In genomic region chr5:132483661-132484385, GRCh38 we compare ENCODE assay signal across 11 cellular contexts. TPM values are rescaled to one million over a fixed set of nuclear protein-coding genes. Genes with fewer than 3 reads are reported as not detected.
DNase-seq lines count a peak whose midpoint lies in the region; ATAC-seq and TF ChIP-seq lines count a peak whose summit lies in the region.
"Had no signal": no experiment of that assay in that cellular context is flagged by ENCODE, and none has a peak within 500 bp of the region (broad histone marks: within the 10 kb centered on the region; RNA-seq: fewer than 3 reads in every experiment).

No MANE protein-coding gene starts in this region.

- peaks cover 18% of the 10 kb centered on the region for H3K36me3 Mint-ChIP-seq in natural killer cell

- POLR2A ChIA-PET in SK-N-SH (lab: Yijun Ruan, JAX) = no interaction called here

- DNase-seq in activated naive CD4-positive, alpha-beta T cell treated with anti-CD3 and anti-CD28 coated beads, Interleukin-2, amount 50 U/mL, for 16 hours = peak; percentile 15
- DNase-seq in natural killer cell = peak; percentile 24
- no peak for DNase-seq in NK-92 treated with Interleukin-12 subunit alpha and Interleukin-12 subunit beta, amount 100 ng/mL, for 24 hours (lab: John Stamatoyannopoulos, UW)
- DNase-seq in cerebellar nuclear complex (lab: John Stamatoyannopoulos, UW) = no peak
- no peak for DNase-seq in SK-N-SH
- DNase-seq in NCI-H1417 treated with DMSO at 0.1 percent for 48 hours (lab: John Stamatoyannopoulos, UW) = no peak
- DNase-seq: brain microvascular endothelial cell, left lung, NCI-H187 treated with DMSO at 0.1 percent for 48 hours had no signal

- H3K4me3 ChIP-seq in BLaER1 treated with 17β-estradiol and CSF1 and Interleukin-3, amounts not matched to agents 10 nM and 100 nM = no peak overlapping the region
- no peak overlapping the region for H3K4me3 ChIP-seq in SK-N-SH (ENCODE audit: low read depth in 2 of 2, low read length in 1 of 2)
- H3K4me3 ChIP-seq: left lung had no signal

- no peak for ATAC-seq in natural killer cell
- ATAC-seq: left lung had no signal

- H3K4me1 Mint-ChIP-seq in natural killer cell = peaks cover 80 to 83% of the 10 kb centered on the region in 2 donors

- peaks cover 32 to 89% (median 82%) of the 10 kb centered on the region in 10 experiments for H3K4me1 ChIP-seq in BLaER1 treated with 17β-estradiol and CSF1 and Interleukin-3, amounts not matched to agents 10 nM and 100 nM
- H3K4me1 ChIP-seq in SK-N-SH (ENCODE audit: control insufficient read depth in 1 of 2, insufficient read depth in 2 of 2, low read depth in 1 of 2, low read length in 1 of 2) = peaks cover 0 to 11% of the 10 kb centered on the region in 2 experiments; a peak in 1 of 4 replicates

- no peak overlapping the region for H2AFZ ChIP-seq in SK-N-SH (ENCODE audit: low read depth)

- peaks cover 69 to 82% (median 76%) of the 10 kb centered on the region in 11 experiments for H3K36me3 ChIP-seq in BLaER1 treated with 17β-estradiol and CSF1 and Interleukin-3, amounts not matched to agents 10 nM and 100 nM
- H3K36me3 ChIP-seq in KOPT-K1 (ENCODE audit: insufficient read depth, low read length) = peaks cover 79% of the 10 kb centered on the region
- peaks cover 17 to 36% of the 10 kb centered on the region in 2 experiments for H3K36me3 ChIP-seq in SK-N-SH (replicated peaks in 1 of 2; ENCODE audit: control insufficient read depth in 1 of 2, insufficient read depth in 2 of 2, low read length in 1 of 2)

- H3F3A ChIP-seq in SK-N-SH (replicated peaks; ENCODE audit: insufficient read depth) = peaks cover 3% of the 10 kb centered on the region

- WGBS in SK-N-SH (ENCODE audit: low lambda C conversion rate) = 88% methylated on average over 5 of the region's 7 CpGs

- no peaks in the 10 kb centered on the region for H3K9me3 ChIP-seq in BLaER1 treated with 17β-estradiol and CSF1 and Interleukin-3, amounts not matched to agents 10 nM and 100 nM (replicated peaks in 1 of 11)
- H3K9me3 ChIP-seq in KOPT-K1 (ENCODE audit: insufficient read depth, low read length, poor library complexity, severe bottlenecking) (no peaks in the 10 kb centered on the region), SK-N-SH (no peaks in the 10 kb centered on the region)
- H3K9me3 ChIP-seq: left lung had no signal

- H3K9me2 ChIP-seq in SK-N-SH = no peaks in the 10 kb centered on the region

- peak overlapping the region in 6 of 11 experiments; percentile 1 to 44 (median 12); a peak in 8 of 22 replicates for H3K4me2 ChIP-seq in BLaER1 treated with 17β-estradiol and CSF1 and Interleukin-3, amounts not matched to agents 10 nM and 100 nM
- no peak overlapping the region for H3K4me2 ChIP-seq in SK-N-SH

- peaks cover 61 to 90% (median 77%) of the 10 kb centered on the region in 11 experiments for H4K20me1 ChIP-seq in BLaER1 treated with 17β-estradiol and CSF1 and Interleukin-3, amounts not matched to agents 10 nM and 100 nM
- peaks cover 17% of the 10 kb centered on the region for H4K20me1 ChIP-seq in SK-N-SH (ENCODE audit: insufficient read depth)

- H3K79me2 ChIP-seq in SK-N-SH (ENCODE audit: insufficient read depth) = peaks cover 21% of the 10 kb centered on the region

- H3K27me3 Mint-ChIP-seq in natural killer cell (ENCODE audit: low read depth in 2 of 2) = no peaks in the 10 kb centered on the region

- peak overlapping the region in 5 of 11 experiments; percentile 6 to 38 (median 35); a peak in 8 of 22 replicates for H3K27ac ChIP-seq in BLaER1 treated with 17β-estradiol and CSF1 and Interleukin-3, amounts not matched to agents 10 nM and 100 nM
- peak overlapping the region; percentile 12 for H3K27ac ChIP-seq in KOPT-K1 (ENCODE audit: low read depth, low read length, poor library complexity, severe bottlenecking)
- H3K27ac ChIP-seq in SK-N-SH (ENCODE audit: low read depth in 2 of 2, low read length in 1 of 2) = no peak overlapping the region
- H3K27ac ChIP-seq: brain microvascular endothelial cell had no signal

- intact Hi-C loops in natural killer cell (cut with micrococcal nuclease) = no loop called here

- no peak for TF ChIP-seq RAD21 in SK-N-SH (IDR thresholded peaks at IDR 0.05; ENCODE audit: low read length)

- peak overlapping the region; percentile 97 to 100 for H3K27ac Mint-ChIP-seq in natural killer cell

- no peaks in the 10 kb centered on the region for H3K27me3 ChIP-seq in BLaER1 treated with 17β-estradiol and CSF1 and Interleukin-3, amounts not matched to agents 10 nM and 100 nM
- H3K27me3 ChIP-seq in SK-N-SH (ENCODE audit: insufficient read depth) = no peaks in the 10 kb centered on the region
- H3K27me3 ChIP-seq: brain microvascular endothelial cell, left lung had no signal

- TF ChIP-seq EP300 in SK-N-SH (IDR thresholded peaks at IDR 0.05; ENCODE audit: borderline replicate concordance in 1 of 2, low read depth in 1 of 2, low read length in 1 of 2) = no peak

- TF ChIP-seq CTCF in natural killer cell (IDR thresholded peaks at IDR 0.05) (no peak), SK-N-SH (IDR thresholded peaks at IDR 0.05) (no peak)

- H3K4me3 Mint-ChIP-seq in natural killer cell = peak overlapping the region; percentile 96

- H3K9me3 Mint-ChIP-seq in natural killer cell = no peaks in the 10 kb centered on the region

- CTCF ChIA-PET in SK-N-SH (lab: Yijun Ruan, JAX) = interaction anchor here (0.8 kb wide), 1 partner anchor 18 kb away, joined by 3 read pairs; no protein-coding TSS in a partner anchor

- peak overlapping the region in 5 of 11 experiments; percentile 1 to 44 (median 29); a peak in 7 of 22 replicates for H3K9ac ChIP-seq in BLaER1 treated with 17β-estradiol and CSF1 and Interleukin-3, amounts not matched to agents 10 nM and 100 nM
- H3K9ac ChIP-seq in SK-N-SH = no peak overlapping the region

TF ChIP-seq in SK-N-SH, 30 proteins besides CTCF, POLR2A, EP300 and RAD21:
- TF ChIP-seq ELF1 (IDR thresholded peaks at IDR 0.05) = no peak
- TF ChIP-seq TAF1 (IDR thresholded peaks at IDR 0.05; ENCODE audit: borderline replicate concordance, low read depth, low read length) = no peak
- TF ChIP-seq RFX5 (IDR thresholded peaks at IDR 0.05; ENCODE audit: low read length) = no peak
- TF ChIP-seq MXI1 (IDR thresholded peaks at IDR 0.05; ENCODE audit: low read depth, low read length) = no peak
- no peak for TF ChIP-seq FOSL2 (IDR thresholded peaks at IDR 0.05; ENCODE audit: borderline replicate concordance, low read depth)
- TF ChIP-seq RCOR1 (IDR thresholded peaks at IDR 0.05; ENCODE audit: low read length) = no peak
- no peak for TF ChIP-seq NRF1 (IDR thresholded peaks at IDR 0.05; ENCODE audit: low read depth, low read length)
- TF ChIP-seq USF1 (IDR thresholded peaks at IDR 0.05; ENCODE audit: borderline replicate concordance, low read depth) = no peak
- TF ChIP-seq JUND (IDR thresholded peaks at IDR 0.05) = no peak
- no peak for TF ChIP-seq MEF2A (IDR thresholded peaks at IDR 0.05; ENCODE audit: borderline replicate concordance, low read depth)
- no peak for TF ChIP-seq USF2 (IDR thresholded peaks at IDR 0.05; ENCODE audit: borderline replicate concordance, low read depth, low read length)
- TF ChIP-seq FOXM1 (IDR thresholded peaks at IDR 0.05; ENCODE audit: low read depth) = no peak
- no peak for TF ChIP-seq MAX (IDR thresholded peaks at IDR 0.05; ENCODE audit: low read depth)
- TF ChIP-seq YY1 (IDR thresholded peaks at IDR 0.05; ENCODE audit: low read depth) = no peak
- no peak for TF ChIP-seq PBX3 (IDR thresholded peaks at IDR 0.05)
- no peak for TF ChIP-seq RXRA (IDR thresholded peaks at IDR 0.05; ENCODE audit: borderline replicate concordance, low read depth)

RNA-seq across cellular contexts. Expression of gene IRF1, which starts 6.8 kb away (rescaled TPM):
- total RNA-seq in natural killer cell = 1,000 to 10,000 TPM; 1,190 to 1,513 (median 1,282) TPM
- 13.8 and 15.2 TPM in 2 replicates for polyA plus RNA-seq in SK-N-SH (2012; rRNA removed)
- polyA plus RNA-seq in SK-N-SH (2012; cell fraction: cytosol; rRNA removed) = 9.0 and 11.2 TPM in 2 replicates
- 30.4 and 31.8 TPM in 2 replicates for polyA plus RNA-seq in SK-N-SH (2012; cell fraction: nucleus; rRNA removed)

RNA-seq across cellular contexts. Expression of gene IL5, which starts 59.5 kb away (rescaled TPM):
- total RNA-seq in natural killer cell = not detected
- polyA plus RNA-seq in SK-N-SH (2012; rRNA removed) = not detected in 2 replicates
- polyA plus RNA-seq in SK-N-SH (2012; cell fraction: cytosol; rRNA removed) = not detected in 2 replicates
- polyA plus RNA-seq in SK-N-SH (2012; cell fraction: nucleus; rRNA removed) = not detected in 2 replicates
- total RNA-seq: left lung had no signal

Comparison
In these comparisons a context has a peak if more than half of its experiments do, and no peak if none do; other contexts are left out.
1. DNase-seq: peak in activated naive CD4-positive, alpha-beta T cell treated with anti-CD3 and anti-CD28 coated beads, Interleukin-2, amount 50 U/mL, for 16 hours (single experiment) and natural killer cell (single experiment); none in NK-92 treated with Interleukin-12 subunit alpha and Interleukin-12 subunit beta, amount 100 ng/mL, for 24 hours (single experiment), cerebellar nuclear complex (0 of 2), SK-N-SH (single experiment) and NCI-H1417 treated with DMSO at 0.1 percent for 48 hours (single experiment).